21 cellular contexts compared by ENCODE assay signal in genomic region chr17:62825182-62825581, GRCh38. TPM values are rescaled to one million over a fixed set of nuclear protein-coding genes. Genes with fewer than 3 reads are reported as not detected.
DNase-seq lines count a peak whose midpoint lies in the region; ATAC-seq and TF ChIP-seq lines count a peak whose summit lies in the region.
"Had no signal": no experiment of that assay in that cellular context is flagged by ENCODE, and none has a peak within 500 bp of the region (broad histone marks: within the 10 kb centered on the region; RNA-seq: fewer than 3 reads in every experiment).

No MANE protein-coding gene starts in this region.

- H3K4me1 Mint-ChIP-seq in nephron progenitor cell: peaks cover 66% of the 10 kb centered on the region

- TSS peak; percentile 81 for BruUV-seq in PC-9 (replicated peaks; lab: Mats Ljungman, UMichigan)

- H3K9me3 ChIP-seq in AG04450 (ENCODE audit: control insufficient read depth, insufficient read depth, low read length): no peaks in the 10 kb centered on the region
- no peaks in the 10 kb centered on the region for H3K9me3 ChIP-seq in PC-9 (ENCODE audit: insufficient read depth, low read depth)
- H3K9me3 ChIP-seq: tibial nerve had no signal

- no peaks in the 10 kb centered on the region for H3K36me3 ChIP-seq in PC-9 (ENCODE audit: low read depth)
- H3K36me3 ChIP-seq: tibial nerve had no signal

- no peaks in the 10 kb centered on the region for H3K9me3 Mint-ChIP-seq in nephron progenitor cell
- H3K9me3 Mint-ChIP-seq: activated T-helper 17 cell treated with anti-CD3 and anti-CD28 coated beads, Interleukin-2, amount 50 U/mL, for 72 hours; CD4-positive, CD25-positive, alpha-beta regulatory T cell; nephron; stimulated activated naive B cell treated with anti-CD40 and anti-IgM and Interleukin-4, amounts not matched to agents 10 μg/mL and 1 μg/mL and 100 μg/mL, for 72 hours had no signal

- H3K36me3 Mint-ChIP-seq in nephron progenitor cell (ENCODE audit: low read depth): no peaks in the 10 kb centered on the region
- H3K36me3 Mint-ChIP-seq: CD4-positive, CD25-positive, alpha-beta regulatory T cell; immature natural killer cell; stimulated activated naive B cell treated with anti-CD40 and anti-IgM and Interleukin-4, amounts not matched to agents 10 μg/mL and 1 μg/mL and 100 μg/mL, for 72 hours had no signal

- H4K20me1 ChIP-seq in PC-9 (ENCODE audit: insufficient read depth): no peaks in the 10 kb centered on the region

- H3K4me1 ChIP-seq in PC-9 (replicated peaks; ENCODE audit: insufficient read depth): peaks cover 80% of the 10 kb centered on the region

- no peak for ATAC-seq in left cardiac atrium
- ATAC-seq: activated T-helper 17 cell treated with anti-CD3 and anti-CD28 coated beads, Interleukin-2, amount 50 U/mL, for 72 hours; stimulated activated naive B cell treated with anti-CD40 and anti-IgM and Interleukin-4, amounts not matched to agents 10 μg/mL and 1 μg/mL and 100 μg/mL, for 72 hours had no signal

- H3K27ac ChIP-seq in AG04450 (ENCODE audit: low read depth, low read length) (peak overlapping the region; percentile 74), PC-9 (peak overlapping the region; percentile 94), epithelial cell of prostate (peak overlapping the region; percentile 98)
- H3K27ac ChIP-seq: tibial nerve had no signal

- DNase-seq in AG04450 (ENCODE audit: low read depth, low spot score) (no peak), PC-9 (no peak), epithelial cell of prostate (ENCODE audit: low read depth, low spot score) (no peak), nephron progenitor cell (no peak), RKO (ENCODE audit: low spot score) (no peak), left cardiac atrium (no peak), HT-29 (ENCODE audit: low spot score) (no peak), midbrain (lab: John Stamatoyannopoulos, UW) (no peak)
- DNase-seq: activated CD4-positive, alpha-beta T cell treated with anti-CD3 and anti-CD28 coated beads for 1 hour; CD4-positive, CD25-positive, alpha-beta regulatory T cell; immature natural killer cell; NCI-H2081; NCI-H510A treated with DMSO at 0.1 percent for 48 hours; retina; stimulated activated naive B cell treated with anti-CD40 and anti-IgM and Interleukin-4, amounts not matched to agents 10 μg/mL and 1 μg/mL and 100 μg/mL, for 72 hours had no signal

- TF ChIP-seq CTCF in AG04450 (IDR thresholded peaks at IDR 0.05; ENCODE audit: low read depth, low read length): no peak
- TF ChIP-seq CTCF in PC-9 (conservative IDR thresholded peaks at IDR 0.05): no peak
- no peak for TF ChIP-seq CTCF in nephron progenitor cell (IDR thresholded peaks at IDR 0.05)

- H3K4me2 ChIP-seq in PC-9: peak overlapping the region; percentile 81

- H3K27me3 ChIP-seq in AG04450 (ENCODE audit: control insufficient read depth, insufficient read depth, low read length) (no peaks in the 10 kb centered on the region), PC-9 (ENCODE audit: insufficient read depth, low read depth) (no peaks in the 10 kb centered on the region)
- H3K27me3 ChIP-seq: tibial nerve had no signal

- POLR2A ChIA-PET in AG04450 (lab: Yijun Ruan, JAX) (interaction anchor here (0.7 to 1.1 kb wide), 2 partner anchors 51 to 119 kb away, joined by 3 to 4 read pairs; no protein-coding TSS in a partner anchor), PC-9 (lab: Charles Lee; ENCODE audit: unreplicated experiment) (interaction anchor here (0.6 to 1.4 kb wide), 6 partner anchors 15 to 424 kb away, joined by 3 to 15 read pairs (median 8); partner anchors contain the start of gene MARCHF10)

- no peaks in the 10 kb centered on the region for H3K79me2 ChIP-seq in PC-9 (ENCODE audit: low read depth)

- peak overlapping the region; percentile 49 for H2AFZ ChIP-seq in PC-9

- H3K27ac Mint-ChIP-seq in nephron progenitor cell: peak overlapping the region; percentile 90
- H3K27ac Mint-ChIP-seq: activated T-helper 17 cell treated with anti-CD3 and anti-CD28 coated beads, Interleukin-2, amount 50 U/mL, for 72 hours; CD4-positive, CD25-positive, alpha-beta regulatory T cell; immature natural killer cell; stimulated activated naive B cell treated with anti-CD40 and anti-IgM and Interleukin-4, amounts not matched to agents 10 μg/mL and 1 μg/mL and 100 μg/mL, for 72 hours had no signal

- peak overlapping the region; percentile 58 for H3K4me3 Mint-ChIP-seq in nephron progenitor cell
- H3K4me3 Mint-ChIP-seq: activated T-helper 17 cell treated with anti-CD3 and anti-CD28 coated beads, Interleukin-2, amount 50 U/mL, for 72 hours; CD4-positive, CD25-positive, alpha-beta regulatory T cell; immature natural killer cell; nephron; stimulated activated naive B cell treated with anti-CD40 and anti-IgM and Interleukin-4, amounts not matched to agents 10 μg/mL and 1 μg/mL and 100 μg/mL, for 72 hours had no signal

- H3K4me3 ChIP-seq in AG04450 (ENCODE audit: low read depth, low read length) (no peak overlapping the region), PC-9 (peak overlapping the region; percentile 39; the same call in 1 of the 2 replicates)
- H3K4me3 ChIP-seq: lung, tibial nerve had no signal

- intact Hi-C loops in PC-9 (cut with micrococcal nuclease; ENCODE audit: unreplicated experiment) (loop anchor here (2.0 to 10.0 kb wide), 3 partner anchors 44 to 120 kb away; no protein-coding TSS in a partner anchor), left cardiac atrium (cut with DNase I) (no loop called here)

- CTCF ChIA-PET in AG04450 (lab: Charles Lee): no interaction called here
- CTCF ChIA-PET in PC-9 (lab: Charles Lee): interaction anchor here (0.6 to 0.7 kb wide), 3 partner anchors 94 to 111 kb away, joined by 3 to 5 read pairs (median 4); no protein-coding TSS in a partner anchor

- H3K27me3 Mint-ChIP-seq in nephron progenitor cell (ENCODE audit: low read depth, poor library complexity): no peaks in the 10 kb centered on the region
- H3K27me3 Mint-ChIP-seq: stimulated activated naive B cell treated with anti-CD40 and anti-IgM and Interleukin-4, amounts not matched to agents 10 μg/mL and 1 μg/mL and 100 μg/mL, for 72 hours had no signal

- peaks cover 45% of the 10 kb centered on the region for H3F3A ChIP-seq in PC-9 (ENCODE audit: insufficient read depth, low read depth)

- H3K9me2 ChIP-seq in PC-9 (ENCODE audit: insufficient read depth): no peaks in the 10 kb centered on the region

RNA-seq across cellular contexts. Expression of gene MARCHF10, which starts 17.1 kb away (rescaled TPM):
- 0.14 and 0.25 TPM in 2 replicates for polyA plus RNA-seq in AG04450 (2011; rRNA removed)
- polyA minus RNA-seq in AG04450 (2011; rRNA and poly(A)+ RNA removed): 0.09 TPM in 1 of 2 replicates, not detected in the other
- 8.0 and 9.6 TPM in 2 replicates for total RNA-seq in PC-9 (2021)
- not detected for total RNA-seq in left cardiac atrium
- total RNA-seq in HT-29 (2014; rRNA removed; shearing (Covaris generic)): not detected in 2 replicates
- total RNA-seq: A673; CD4-positive, CD25-positive, alpha-beta regulatory T cell; dermis blood vessel endothelial cell had no signal
